Comparison of ENCODE assay signal across 8 cellular contexts in genomic region chr6:2841264-2842138, GRCh38. TPM values are rescaled to one million over a fixed set of nuclear protein-coding genes. Genes with fewer than 3 reads are reported as not detected.
DNase-seq lines count a peak whose midpoint lies in the region; ATAC-seq and TF ChIP-seq lines count a peak whose summit lies in the region.

SERPINB1 (minus strand) TSS chr6:2841863; CDS start chr6:2840586, 1,277 bp downstream.

- H3K9me3 ChIP-seq in Caco-2: no peaks in the 10 kb centered on the region
- H3K9me3 ChIP-seq in MG63: no peaks in the 10 kb centered on the region
- H3K9me3 ChIP-seq in suprapubic skin: no peaks in the 10 kb centered on the region

- H3K27me3 ChIP-seq in Caco-2 (replicated peaks; ENCODE audit: control insufficient read depth, insufficient read depth, low read length) (no peaks in the 10 kb centered on the region), MG63 (no peaks in the 10 kb centered on the region), suprapubic skin (no peaks in the 10 kb centered on the region)

- peak; percentile 23 to 76 for TF ChIP-seq POLR2A in suprapubic skin (IDR thresholded peaks at IDR 0.05)

- BruUV-seq in Caco-2 (replicated peaks; lab: Mats Ljungman, UMichigan): no TSS peak

- H3K4me3 ChIP-seq in Caco-2 (ENCODE audit: low read depth, low read length) (peak within 1 kb of the TSS; percentile 44), MG63 (peak within 1 kb of the TSS; percentile 50), suprapubic skin (peak within 1 kb of the TSS; percentile 57)

- peak; percentile 92 to 93 for DNase-seq in Caco-2
- DNase-seq in MG63: peak; percentile 84
- DNase-seq in SKM-1 (lab: John Stamatoyannopoulos, UW; ENCODE audit: unreplicated experiment): peak; percentile 89
- peak; percentile 91 for DNase-seq in activated naive CD8-positive, alpha-beta T cell treated with anti-CD3 and anti-CD28 coated beads for 36 hours
- peak; percentile 88 for DNase-seq in glomerular visceral epithelial cell (ENCODE audit: extremely low spot score)
- DNase-seq in occipital lobe (lab: John Stamatoyannopoulos, UW): peak; percentile 53
- DNase-seq in suprapubic skin (ENCODE audit: low spot score in 2 of 2): peak; percentile 92 to 95

- no peak for TF ChIP-seq EP300 in suprapubic skin (IDR thresholded peaks at IDR 0.05)

- no peaks in the 10 kb centered on the region for H3K9me3 Mint-ChIP-seq in Caco-2 (ENCODE audit: unreplicated experiment)
- no peaks in the 10 kb centered on the region for H3K9me3 Mint-ChIP-seq in activated naive CD8-positive, alpha-beta T cell treated with anti-CD3 and anti-CD28 coated beads for 36 hours

- H3K4me3 Mint-ChIP-seq in Caco-2 (ENCODE audit: unreplicated experiment): peak within 1 kb of the TSS; percentile 98
- peak within 1 kb of the TSS; percentile 82 for H3K4me3 Mint-ChIP-seq in activated naive CD8-positive, alpha-beta T cell treated with anti-CD3 and anti-CD28 coated beads for 36 hours

- peaks cover 42% of the 10 kb centered on the region for H3K4me1 ChIP-seq in Caco-2
- H3K4me1 ChIP-seq in suprapubic skin: peaks cover 40% of the 10 kb centered on the region

- POLR2A ChIA-PET in Caco-2 (lab: Charles Lee): interaction anchor here (0.6 to 2.8 kb wide), 18 partner anchors 9 to 1516 kb away, joined by 3 to 32 read pairs (median 4); partner anchors contain the start of genes SERPINB6 and WRNIP1

- CTCF ChIA-PET in Caco-2 (lab: Charles Lee): interaction anchor here (0.6 to 4.2 kb wide), 15 partner anchors 10 to 148 kb away, joined by 3 to 67 read pairs (median 4); partner anchors contain the start of gene WRNIP1

- peak within 1 kb of the TSS; percentile 97 for H3K27ac Mint-ChIP-seq in Caco-2 (ENCODE audit: unreplicated experiment)
- peak within 1 kb of the TSS; percentile 77 for H3K27ac Mint-ChIP-seq in activated naive CD8-positive, alpha-beta T cell treated with anti-CD3 and anti-CD28 coated beads for 36 hours

- peak; percentile 43 for ATAC-seq in GM21526 (IDR thresholded peaks at IDR 0.05; ENCODE audit: low FRiP score, unreplicated experiment)

- peak within 1 kb of the TSS; percentile 96 for H3K27ac ChIP-seq in suprapubic skin

- H3K36me3 Mint-ChIP-seq in Caco-2 (ENCODE audit: insufficient read depth, unreplicated experiment): peaks cover 43% of the 10 kb centered on the region
- H3K36me3 Mint-ChIP-seq in activated naive CD8-positive, alpha-beta T cell treated with anti-CD3 and anti-CD28 coated beads for 36 hours: peaks cover 21% of the 10 kb centered on the region

- under 1% methylated on average over 36 of the region's 67 CpGs for WGBS in suprapubic skin

- intact Hi-C loops in Caco-2 (cut with micrococcal nuclease; ENCODE audit: unreplicated experiment): loop anchor here (1.0 to 10.0 kb wide), 3 partner anchors 31 to 213 kb away; no protein-coding TSS in a partner anchor

- H3K4me1 Mint-ChIP-seq in Caco-2 (ENCODE audit: low read depth, unreplicated experiment): peaks cover 16% of the 10 kb centered on the region
- H3K4me1 Mint-ChIP-seq in activated naive CD8-positive, alpha-beta T cell treated with anti-CD3 and anti-CD28 coated beads for 36 hours: peaks cover 48% of the 10 kb centered on the region

- TF ChIP-seq CTCF in Caco-2 (IDR thresholded peaks at IDR 0.05; ENCODE audit: insufficient read depth in 1 of 2, low read depth in 1 of 2, low read length in 1 of 2, severe bottlenecking in 1 of 2, unreplicated experiment in 1 of 2): peak in 1 of 2 experiments; percentile 29
- TF ChIP-seq CTCF in suprapubic skin (IDR thresholded peaks at IDR 0.05): no peak

- H3K27me3 Mint-ChIP-seq in Caco-2 (ENCODE audit: insufficient read depth, unreplicated experiment): no peaks in the 10 kb centered on the region
- no peaks in the 10 kb centered on the region for H3K27me3 Mint-ChIP-seq in activated naive CD8-positive, alpha-beta T cell treated with anti-CD3 and anti-CD28 coated beads for 36 hours

- H3K36me3 ChIP-seq in Caco-2 (ENCODE audit: control insufficient read depth, insufficient read depth, low read length): no peaks in the 10 kb centered on the region; the same call in 1 of the 2 replicates
- peaks cover 8% of the 10 kb centered on the region; the same call in 1 of the 2 replicates for H3K36me3 ChIP-seq in MG63
- H3K36me3 ChIP-seq in suprapubic skin: peaks cover 22% of the 10 kb centered on the region

RNA-seq across cellular contexts. Expression of gene SERPINB1, which starts in this region (rescaled TPM):
- total RNA-seq in Caco-2 (2022) (75.6 and 81.9 TPM in 2 replicates), occipital lobe (2.3 TPM), suprapubic skin (10 to 100 TPM; 11.8 to 20.6 (median 16.9) TPM)
- total RNA-seq in MG63 (2014; rRNA removed; shearing (Covaris generic); ENCODE audit: low replicate concordance): 8.8 and 12.0 TPM in 2 replicates
- total RNA-seq in activated naive CD8-positive, alpha-beta T cell treated with anti-CD3 and anti-CD28 coated beads for 36 hours: 10 to 100 TPM; 38.1 to 44.7 TPM

Comparison
In these comparisons a context has a peak if more than half of its experiments do, and no peak if none do; other contexts are left out.
1. Peak in every context shown above with its lines: DNase-seq, ATAC-seq, H3K4me3 ChIP-seq and H3K27ac ChIP-seq.